20 cellular contexts compared by ENCODE assay signal in the genomic region with DNA sequence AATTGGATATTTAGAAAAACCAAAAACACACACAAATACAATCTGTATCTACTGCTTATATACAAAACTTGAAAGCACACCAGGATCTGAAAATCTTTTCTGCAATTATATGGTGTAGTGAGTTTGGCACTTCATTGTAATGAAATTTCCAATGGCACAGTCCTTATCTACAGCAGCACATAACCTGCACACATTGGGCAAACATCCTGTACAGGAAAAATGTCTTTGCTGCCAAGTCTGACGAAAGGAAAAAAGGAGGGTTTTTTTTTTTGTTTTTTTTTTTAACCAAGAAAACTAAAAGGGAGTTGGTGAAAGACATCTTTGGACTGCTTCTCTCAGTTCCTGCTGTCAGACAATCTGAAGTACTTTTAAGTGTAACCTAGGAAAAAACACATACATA.
A peak's percentile ranks its signal among the peaks of the same experiment; 100 is the strongest.
DNase-seq lines count a peak whose midpoint lies in the region; ATAC-seq and TF ChIP-seq lines count a peak whose summit lies in the region.
"Had no signal": no experiment of that assay in that cellular context is flagged by ENCODE, and none has a peak within 500 bp of the region (broad histone marks: within the 10 kb centered on the region; RNA-seq: fewer than 3 reads in every experiment).

No MANE protein-coding gene starts in this region.

- DNase-seq in activated CD4-positive, alpha-beta T cell treated with anti-CD3 and anti-CD28 coated beads, Interleukin-2, amount 10 ng/mL, durations not matched to agents 24 days and 14 days, result no peak
- DNase-seq in activated CD4-positive, alpha-beta T cell treated with anti-CD3 and anti-CD28 coated beads for 1 hour, result no peak
- no peak for DNase-seq in CD8-positive, alpha-beta T cell
- DNase-seq in body of pancreas, result peak in 3 of 4 donors; percentile 40 to 60 (median 49)
- no peak for DNase-seq in naive thymus-derived CD8-positive, alpha-beta T cell
- no peak for DNase-seq in glutamatergic neuron
- DNase-seq: activated CD4-positive, CD25-positive, alpha-beta regulatory T cell; activated CD8-positive, alpha-beta memory T cell treated with anti-CD3 and anti-CD28 coated beads, Interleukin-2, amount 50 U/mL, for 48 hours; C1 segment of cervical spinal cord; caudate nucleus; DMS79; effector CD8-positive, alpha-beta T cell; hippocampal formation; NCI-H187 treated with DMSO at 0.1 percent for 48 hours; NCI-H446; spleen had no signal

- H3K27ac Mint-ChIP-seq in activated CD4-positive, alpha-beta T cell treated with anti-CD3 and anti-CD28 coated beads, Interleukin-2, amount 10 ng/mL, durations not matched to agents 24 days and 14 days, result peak overlapping the region; percentile 1
- peak overlapping the region; percentile 75 for H3K27ac Mint-ChIP-seq in CD8-positive, alpha-beta T cell
- H3K27ac Mint-ChIP-seq in naive thymus-derived CD8-positive, alpha-beta T cell, result peak overlapping the region; percentile 50 to 85 (median 76)
- H3K27ac Mint-ChIP-seq in glutamatergic neuron (ENCODE audit: unreplicated experiment), result no peak overlapping the region

- no peak for TF ChIP-seq CTCF in CD8-positive, alpha-beta T cell (IDR thresholded peaks at IDR 0.05)
- no peak for TF ChIP-seq CTCF in body of pancreas (IDR thresholded peaks at IDR 0.05)
- no peak for TF ChIP-seq CTCF in glutamatergic neuron (IDR thresholded peaks at IDR 0.05; ENCODE audit: partially characterized antibody, unreplicated experiment)

- peaks cover 13% of the 10 kb centered on the region for H3K36me3 ChIP-seq in CD8-positive, alpha-beta T cell (ENCODE audit: insufficient read depth, low read length)
- no peaks in the 10 kb centered on the region for H3K36me3 ChIP-seq in body of pancreas (replicated peaks in 1 of 2; ENCODE audit: insufficient read depth in 1 of 2, low read depth in 2 of 2)

- no peaks in the 10 kb centered on the region for H3K27me3 ChIP-seq in CD8-positive, alpha-beta T cell (ENCODE audit: insufficient read depth, low read length)
- no peaks in the 10 kb centered on the region for H3K27me3 ChIP-seq in body of pancreas
- H3K27me3 ChIP-seq: spleen, tibial nerve had no signal

- H3K4me1 ChIP-seq in CD8-positive, alpha-beta T cell (ENCODE audit: insufficient read depth, low read length), result peaks cover 57% of the 10 kb centered on the region
- H3K4me1 ChIP-seq in body of pancreas, result peaks cover 49% of the 10 kb centered on the region

- peaks cover 9% of the 10 kb centered on the region for H3K9me3 Mint-ChIP-seq in activated CD4-positive, alpha-beta T cell treated with anti-CD3 and anti-CD28 coated beads, Interleukin-2, amount 10 ng/mL, durations not matched to agents 24 days and 14 days
- H3K9me3 Mint-ChIP-seq in CD8-positive, alpha-beta T cell, result no peaks in the 10 kb centered on the region
- peaks cover 0 to 1% (median 0%) of the 10 kb centered on the region in 9 donors for H3K9me3 Mint-ChIP-seq in naive thymus-derived CD8-positive, alpha-beta T cell
- H3K9me3 Mint-ChIP-seq in glutamatergic neuron (ENCODE audit: unreplicated experiment), result no peaks in the 10 kb centered on the region

- H3K4me3 ChIP-seq in CD8-positive, alpha-beta T cell (ENCODE audit: low read depth, low read length), result no peak overlapping the region
- no peak overlapping the region for H3K4me3 ChIP-seq in body of pancreas
- H3K4me3 ChIP-seq: spleen, tibial nerve had no signal

- no peak overlapping the region for H3K4me3 Mint-ChIP-seq in activated CD4-positive, alpha-beta T cell treated with anti-CD3 and anti-CD28 coated beads, Interleukin-2, amount 10 ng/mL, durations not matched to agents 24 days and 14 days
- H3K4me3 Mint-ChIP-seq in CD8-positive, alpha-beta T cell, result peak overlapping the region; percentile 59
- peak overlapping the region in 8 of 10 donors; percentile 16 to 75 (median 58) for H3K4me3 Mint-ChIP-seq in naive thymus-derived CD8-positive, alpha-beta T cell
- no peak overlapping the region for H3K4me3 Mint-ChIP-seq in glutamatergic neuron (ENCODE audit: unreplicated experiment)

- H3K27ac ChIP-seq in CD8-positive, alpha-beta T cell (ENCODE audit: low read depth, low read length), result no peak overlapping the region
- H3K27ac ChIP-seq in body of pancreas, result peak overlapping the region in 3 of 4 donors; percentile 10 to 56 (median 43)
- H3K27ac ChIP-seq: HL-60 had no signal

- intact Hi-C loops in activated CD4-positive, alpha-beta T cell treated with anti-CD3 and anti-CD28 coated beads, Interleukin-2, amount 10 ng/mL, durations not matched to agents 24 days and 14 days (cut with micrococcal nuclease), result no loop called here
- intact Hi-C loops in CD8-positive, alpha-beta T cell (cut with DNase I, micrococcal nuclease), result loop anchor here in 1 of 2 experiments (5.0 kb wide), 2 partner anchors 66 to 109 kb away; a partner anchor contains a TSS
- intact Hi-C loops in body of pancreas (cut with DNase I), result no loop called here

- TF ChIP-seq POLR2A in body of pancreas (IDR thresholded peaks at IDR 0.05), result no peak

- CTCF ChIA-PET in CD8-positive, alpha-beta T cell (lab: Charles Lee), result interaction anchor here (1.4 kb wide), 1 partner anchor 489 kb away, joined by 3 read pairs; no protein-coding TSS in a partner anchor

- POLR2A ChIA-PET in CD8-positive, alpha-beta T cell (lab: Charles Lee), result interaction anchor here (1.2 kb wide), 1 partner anchor 10 kb away, joined by 4 read pairs; no protein-coding TSS in a partner anchor
- POLR2A ChIA-PET in naive thymus-derived CD8-positive, alpha-beta T cell (lab: Charles Lee), result interaction anchor here (1.1 kb wide), 1 partner anchor 16 kb away, joined by 3 read pairs; no protein-coding TSS in a partner anchor

- H3K36me3 Mint-ChIP-seq in activated CD4-positive, alpha-beta T cell treated with anti-CD3 and anti-CD28 coated beads, Interleukin-2, amount 10 ng/mL, durations not matched to agents 24 days and 14 days (ENCODE audit: low read depth), result peaks cover 50% of the 10 kb centered on the region
- peaks cover 51% of the 10 kb centered on the region for H3K36me3 Mint-ChIP-seq in CD8-positive, alpha-beta T cell
- peaks cover 12 to 56% (median 24%) of the 10 kb centered on the region in 3 donors for H3K36me3 Mint-ChIP-seq in naive thymus-derived CD8-positive, alpha-beta T cell
- H3K36me3 Mint-ChIP-seq in glutamatergic neuron (ENCODE audit: unreplicated experiment), result no peaks in the 10 kb centered on the region

- H3K27me3 Mint-ChIP-seq in activated CD4-positive, alpha-beta T cell treated with anti-CD3 and anti-CD28 coated beads, Interleukin-2, amount 10 ng/mL, durations not matched to agents 24 days and 14 days, result no peaks in the 10 kb centered on the region
- no peaks in the 10 kb centered on the region for H3K27me3 Mint-ChIP-seq in CD8-positive, alpha-beta T cell (ENCODE audit: low read depth)
- H3K27me3 Mint-ChIP-seq in naive thymus-derived CD8-positive, alpha-beta T cell, result no peaks in the 10 kb centered on the region
- no peaks in the 10 kb centered on the region for H3K27me3 Mint-ChIP-seq in glutamatergic neuron (ENCODE audit: unreplicated experiment)

- H3K9me3 ChIP-seq in CD8-positive, alpha-beta T cell (ENCODE audit: low read length), result no peaks in the 10 kb centered on the region
- no peaks in the 10 kb centered on the region for H3K9me3 ChIP-seq in body of pancreas
- H3K9me3 ChIP-seq: spleen, tibial nerve had no signal

- peaks cover 36% of the 10 kb centered on the region for H3K4me1 Mint-ChIP-seq in activated CD4-positive, alpha-beta T cell treated with anti-CD3 and anti-CD28 coated beads, Interleukin-2, amount 10 ng/mL, durations not matched to agents 24 days and 14 days
- H3K4me1 Mint-ChIP-seq in CD8-positive, alpha-beta T cell (ENCODE audit: low read depth), result peaks cover 88% of the 10 kb centered on the region
- peaks cover 51 to 92% (median 89%) of the 10 kb centered on the region in 4 donors for H3K4me1 Mint-ChIP-seq in naive thymus-derived CD8-positive, alpha-beta T cell
- no peaks in the 10 kb centered on the region for H3K4me1 Mint-ChIP-seq in glutamatergic neuron (ENCODE audit: low read depth, unreplicated experiment)

- no peak for ATAC-seq in CD8-positive, alpha-beta T cell
- ATAC-seq in body of pancreas (peak; percentile 82), GM18867 (IDR thresholded peaks at IDR 0.05; ENCODE audit: unreplicated experiment) (no peak), HG03108 (IDR thresholded peaks at IDR 0.05; ENCODE audit: unreplicated experiment) (no peak)
- peak in 1 of 2 donors; percentile 33 for ATAC-seq in naive thymus-derived CD8-positive, alpha-beta T cell

- 5 to 15% methylated on average over 1 of the region's 1 CpG for WGBS in body of pancreas, 2 donors

Comparison
In these comparisons a context has a peak if more than half of its experiments do, and no peak if none do; other contexts are left out.
1. DNase-seq: peak in body of pancreas (3 of 4); none in activated CD4-positive, alpha-beta T cell treated with anti-CD3 and anti-CD28 coated beads, Interleukin-2, amount 10 ng/mL, durations not matched to agents 24 days and 14 days (single experiment), activated CD4-positive, alpha-beta T cell treated with anti-CD3 and anti-CD28 coated beads for 1 hour (single experiment), CD8-positive, alpha-beta T cell (0 of 7), naive thymus-derived CD8-positive, alpha-beta T cell (0 of 10) and glutamatergic neuron (single experiment).
2. H3K4me3 Mint-ChIP-seq: peak in CD8-positive, alpha-beta T cell (single experiment) and naive thymus-derived CD8-positive, alpha-beta T cell (8 of 10); none in activated CD4-positive, alpha-beta T cell treated with anti-CD3 and anti-CD28 coated beads, Interleukin-2, amount 10 ng/mL, durations not matched to agents 24 days and 14 days (single experiment) and glutamatergic neuron (single experiment).